Comparison of ENCODE assay signal across 6 cellular contexts in genomic region chr11:235180-235997, GRCh38.
DNase-seq lines count a peak whose midpoint lies in the region; ATAC-seq and TF ChIP-seq lines count a peak whose summit lies in the region.

No MANE protein-coding gene starts in this region.

- no peaks in the 10 kb centered on the region for H3K27me3 ChIP-seq in OCI-LY1 (ENCODE audit: insufficient read depth, low read length)
- no peaks in the 10 kb centered on the region for H3K27me3 ChIP-seq in endocrine pancreas (ENCODE audit: control insufficient read depth, insufficient read depth, low read length)

- ATAC-seq in GM19035 (IDR thresholded peaks at IDR 0.05; ENCODE audit: unreplicated experiment): peak; percentile 9

- H3K4me1 ChIP-seq in OCI-LY1 (ENCODE audit: insufficient read depth, low read length, severe bottlenecking): peaks cover 23% of the 10 kb centered on the region
- H3K4me1 ChIP-seq in endocrine pancreas (ENCODE audit: control insufficient read depth, insufficient read depth, low read length): peaks cover 8% of the 10 kb centered on the region

- no peaks in the 10 kb centered on the region for H3F3A ChIP-seq in OCI-LY1 (ENCODE audit: insufficient read depth, low read length)

- no peak for TF ChIP-seq CTCF in OCI-LY1 (IDR thresholded peaks at IDR 0.05; ENCODE audit: low read length)

- no peaks in the 10 kb centered on the region for H3K9me2 ChIP-seq in OCI-LY1 (ENCODE audit: low read depth, low read length)

- H3K9me3 ChIP-seq in OCI-LY1 (ENCODE audit: low read length) (no peaks in the 10 kb centered on the region), endocrine pancreas (ENCODE audit: control insufficient read depth, low read length) (no peaks in the 10 kb centered on the region)

- H3K4me3 ChIP-seq in OCI-LY1 (ENCODE audit: low read depth, low read length, poor library complexity, severe bottlenecking): peak overlapping the region; percentile 78
- H3K4me3 ChIP-seq in endocrine pancreas (ENCODE audit: control insufficient read depth, insufficient read depth, low read length): peak overlapping the region; percentile 85
- H3K4me3 ChIP-seq in skeletal muscle cell (ENCODE audit: low read depth, low read length): peak overlapping the region; percentile 100

- H3K4me2 ChIP-seq in OCI-LY1 (ENCODE audit: low read length): peak overlapping the region; percentile 90

- peaks cover 22% of the 10 kb centered on the region for H3K36me3 ChIP-seq in OCI-LY1 (ENCODE audit: insufficient read depth, low read length)
- H3K36me3 ChIP-seq in endocrine pancreas (ENCODE audit: control insufficient read depth, insufficient read depth, low read length): no peaks in the 10 kb centered on the region

- peak overlapping the region; percentile 77 for H3K9ac ChIP-seq in OCI-LY1 (ENCODE audit: low read length)
- H3K9ac ChIP-seq in endocrine pancreas (ENCODE audit: control insufficient read depth, insufficient read depth, low read length): peak overlapping the region; percentile 78

- H3K27ac ChIP-seq in OCI-LY1 (ENCODE audit: low read depth, low read length, poor library complexity, severe bottlenecking): peak overlapping the region; percentile 25

- H2AFZ ChIP-seq in OCI-LY1 (ENCODE audit: low read length): no peak overlapping the region

- no peaks in the 10 kb centered on the region for H4K20me1 ChIP-seq in OCI-LY1 (ENCODE audit: insufficient read depth, low read length)

- DNase-seq in skeletal muscle cell (ENCODE audit: low read depth) (no peak), iPS-NIHi11 (ENCODE audit: low spot score) (no peak), SKM-1 treated with dmso at 0.1 percent for 144 hours (lab: John Stamatoyannopoulos, UW; ENCODE audit: unreplicated experiment) (no peak)

- H3K79me2 ChIP-seq in OCI-LY1 (ENCODE audit: insufficient read depth, low read length): peaks cover 32% of the 10 kb centered on the region
